ENCODE assay signal across 8 cellular contexts in the genomic region with DNA sequence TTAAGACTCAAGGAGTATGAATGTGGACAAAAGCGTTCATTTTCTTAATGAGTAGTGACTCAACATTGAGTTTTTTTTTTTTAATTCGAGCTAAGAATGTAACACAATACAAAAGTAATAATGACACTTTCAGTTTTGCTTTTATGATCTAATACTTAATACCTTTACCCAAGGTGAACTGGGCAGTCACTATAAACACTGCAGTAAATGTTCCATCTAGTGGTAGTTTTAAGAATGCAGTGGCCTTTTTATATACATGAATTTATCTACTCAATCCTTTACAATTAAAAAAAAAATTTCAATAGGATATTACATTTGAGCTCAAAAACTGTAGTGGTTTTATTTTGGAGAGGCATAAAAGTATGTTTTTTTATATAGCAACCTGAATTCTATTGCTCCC. TPM values are rescaled to one million over a fixed set of nuclear protein-coding genes. Genes with fewer than 3 reads are reported as not detected.
DNase-seq lines count a peak whose midpoint lies in the region; ATAC-seq, FAIRE-seq and TF ChIP-seq lines count a peak whose summit lies in the region.

No MANE protein-coding gene starts in this region.

- H3K27ac Mint-ChIP-seq in natural killer cell treated with Interleukin-12 subunit alpha and Interleukin-12 subunit beta and Interleukin-15 and Interleukin-18, amount 100 ng/mL, for 72 hours: peak overlapping the region; percentile 26 to 79

- TF ChIP-seq CTCF in AG10803 (conservative IDR thresholded peaks at IDR 0.05; ENCODE audit: low read length) (peak; percentile 45), bronchial epithelial cell (IDR thresholded peaks at IDR 0.05; ENCODE audit: insufficient read depth, low read length, severe bottlenecking) (peak; percentile 23)

- no peaks in the 10 kb centered on the region for H3K36me3 Mint-ChIP-seq in natural killer cell treated with Interleukin-12 subunit alpha and Interleukin-12 subunit beta and Interleukin-15 and Interleukin-18, amount 100 ng/mL, for 72 hours

- H3K36me3 ChIP-seq in bronchial epithelial cell (ENCODE audit: control insufficient read depth, insufficient read depth, low read length): no peaks in the 10 kb centered on the region

- no peak for TF ChIP-seq POLR2A in GM18505 (IDR thresholded peaks at IDR 0.05; ENCODE audit: borderline replicate concordance, extremely low read depth, insufficient read depth, insufficient read length)

- FAIRE-seq in bronchial epithelial cell (lab: Jason Lieb, UNC): no peak

- DNase-seq in AG10803 (ENCODE audit: low read depth) (peak; percentile 2), NCI-H1105 treated with DMSO at 0.1 percent for 48 hours (lab: John Stamatoyannopoulos, UW) (peak; percentile 42), bronchial epithelial cell (ENCODE audit: low read depth) (peak; percentile 45), NCI-H128 (lab: John Stamatoyannopoulos, UW; ENCODE audit: unreplicated experiment) (no peak), NCI-H345 (lab: John Stamatoyannopoulos, UW) (no peak), NCI-H774 (lab: John Stamatoyannopoulos, UW) (no peak)
- DNase-seq in natural killer cell treated with Interleukin-12 subunit alpha and Interleukin-12 subunit beta and Interleukin-15 and Interleukin-18, amount 100 ng/mL, for 72 hours (ENCODE audit: low spot score): no peak

- H3K4me3 ChIP-seq in AG10803 (ENCODE audit: low read length) (no peak overlapping the region), bronchial epithelial cell (ENCODE audit: low read depth, low read length) (no peak overlapping the region)

- ATAC-seq in GM18505 (IDR thresholded peaks at IDR 0.05; ENCODE audit: unreplicated experiment): peak; percentile 58
- peak in 1 of 2 donors; percentile 52 for ATAC-seq in natural killer cell treated with Interleukin-12 subunit alpha and Interleukin-12 subunit beta and Interleukin-15 and Interleukin-18, amount 100 ng/mL, for 72 hours

- peaks cover 1 to 11% of the 10 kb centered on the region in 2 donors for H3K4me1 Mint-ChIP-seq in natural killer cell treated with Interleukin-12 subunit alpha and Interleukin-12 subunit beta and Interleukin-15 and Interleukin-18, amount 100 ng/mL, for 72 hours (ENCODE audit: low read depth in 2 of 2)

- no peaks in the 10 kb centered on the region for H3K27me3 Mint-ChIP-seq in natural killer cell treated with Interleukin-12 subunit alpha and Interleukin-12 subunit beta and Interleukin-15 and Interleukin-18, amount 100 ng/mL, for 72 hours

- H3K9me3 Mint-ChIP-seq in natural killer cell treated with Interleukin-12 subunit alpha and Interleukin-12 subunit beta and Interleukin-15 and Interleukin-18, amount 100 ng/mL, for 72 hours: no peaks in the 10 kb centered on the region

- H3K27me3 ChIP-seq in bronchial epithelial cell (ENCODE audit: control insufficient read depth, insufficient read depth, low read length): no peaks in the 10 kb centered on the region

- H3K4me3 Mint-ChIP-seq in natural killer cell treated with Interleukin-12 subunit alpha and Interleukin-12 subunit beta and Interleukin-15 and Interleukin-18, amount 100 ng/mL, for 72 hours: no peak overlapping the region

RNA-seq across cellular contexts. Expression of gene PDK3, which starts 33.9 kb away (rescaled TPM):
- total RNA-seq in bronchial epithelial cell: 5.3 and 5.8 TPM in 2 replicates
- 10 to 100 TPM; 21.8 to 37.6 TPM for total RNA-seq in natural killer cell treated with Interleukin-12 subunit alpha and Interleukin-12 subunit beta and Interleukin-15 and Interleukin-18, amount 100 ng/mL, for 72 hours

Comparison
In these comparisons a context has a peak if more than half of its experiments do, and no peak if none do; other contexts are left out.
1. DNase-seq: peak in AG10803 (single experiment), NCI-H1105 treated with DMSO at 0.1 percent for 48 hours (single experiment) and bronchial epithelial cell (single experiment); none in natural killer cell treated with Interleukin-12 subunit alpha and Interleukin-12 subunit beta and Interleukin-15 and Interleukin-18, amount 100 ng/mL, for 72 hours (single experiment), NCI-H128 (single experiment), NCI-H345 (single experiment) and NCI-H774 (single experiment).